In the genomic region with DNA sequence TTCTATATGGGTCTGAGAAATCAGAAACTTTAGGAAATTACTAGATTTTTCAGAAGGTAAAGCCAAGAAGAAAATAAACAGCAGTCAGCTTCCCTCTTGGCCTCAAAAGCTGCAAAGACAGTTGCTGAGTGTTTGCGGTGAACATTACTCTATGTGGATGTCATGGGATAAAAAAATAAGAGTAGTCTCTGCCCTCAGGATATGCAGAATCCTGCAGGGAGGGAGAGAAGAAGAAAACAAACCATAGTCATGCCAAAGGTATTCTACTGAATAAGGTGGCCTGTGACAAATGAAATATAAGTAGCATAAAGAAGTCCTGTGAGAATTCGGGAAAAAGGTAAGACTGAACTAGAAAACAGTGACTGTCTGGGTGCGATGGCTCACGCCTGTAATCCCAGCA, we compare ENCODE assay signal across 14 cellular contexts. TPM values are rescaled to one million over a fixed set of nuclear protein-coding genes. Genes with fewer than 3 reads are reported as not detected.
A peak's percentile ranks its signal among the peaks of the same experiment; 100 is the strongest.
DNase-seq lines count a peak whose midpoint lies in the region; ATAC-seq, FAIRE-seq and TF ChIP-seq lines count a peak whose summit lies in the region.
"Had no signal": no experiment of that assay in that cellular context is flagged by ENCODE, and none has a peak within 500 bp of the region (broad histone marks: within the 10 kb centered on the region; RNA-seq: fewer than 3 reads in every experiment).

No MANE protein-coding gene starts in this region.

- H3K36me3 Mint-ChIP-seq in natural killer cell: no peaks in the 10 kb centered on the region

- POLR2A ChIA-PET in RWPE1 (lab: Yijun Ruan, JAX; ENCODE audit: low non-redundant PET): no interaction called here

- H3K23ac ChIP-seq in neuronal stem cell (ENCODE audit: low read depth, low read length, poor library complexity): no peak overlapping the region

- H3K27ac Mint-ChIP-seq in natural killer cell: peak overlapping the region; percentile 90 to 93

- H3K18ac ChIP-seq in neuronal stem cell (ENCODE audit: low read length): no peak overlapping the region

- H3K4me3 Mint-ChIP-seq in natural killer cell: peak overlapping the region; percentile 84
- H3K4me3 Mint-ChIP-seq: brain had no signal

- H3K27ac ChIP-seq in GM23248 (peak overlapping the region; percentile 48), RWPE1 (peak overlapping the region; percentile 34), brain microvascular endothelial cell (peak overlapping the region; percentile 92), neuronal stem cell (replicated peaks; ENCODE audit: low read length) (no peak overlapping the region)
- H3K27ac ChIP-seq: SK-N-MC, thoracic aorta had no signal

- peaks cover 56% of the 10 kb centered on the region for H3F3A ChIP-seq in GM23248 (ENCODE audit: insufficient read depth)

- H2BK12ac ChIP-seq in neuronal stem cell (ENCODE audit: low read length): no peak overlapping the region

- H3K9me3 Mint-ChIP-seq in natural killer cell: peaks cover 0 to 2% of the 10 kb centered on the region in 2 donors

- H4K91ac ChIP-seq in neuronal stem cell (ENCODE audit: low read depth, low read length, poor library complexity): no peak overlapping the region

- H3K27me3 Mint-ChIP-seq in natural killer cell (ENCODE audit: low read depth in 2 of 2): no peaks in the 10 kb centered on the region
- H3K27me3 Mint-ChIP-seq: brain had no signal

- H2BK120ac ChIP-seq in neuronal stem cell (ENCODE audit: low read depth, low read length): no peak overlapping the region

- no peak for ATAC-seq in natural killer cell

- peaks cover 46 to 48% of the 10 kb centered on the region in 2 donors for H3K4me1 Mint-ChIP-seq in natural killer cell
- H3K4me1 Mint-ChIP-seq: brain had no signal

- H3K4ac ChIP-seq in neuronal stem cell (ENCODE audit: low read length): no peak overlapping the region

- CTCF ChIA-PET in RWPE1 (lab: Yijun Ruan, JAX): no interaction called here

- H3K4me3 ChIP-seq in GM23248 (no peak overlapping the region), brain microvascular endothelial cell (ENCODE audit: low read depth, low read length) (no peak overlapping the region), neuronal stem cell (ENCODE audit: low read length in 2 of 2) (no peak overlapping the region)
- H3K4me3 ChIP-seq: SK-N-MC, thoracic aorta had no signal

- no peak overlapping the region for H3K14ac ChIP-seq in neuronal stem cell (ENCODE audit: low read length)

- WGBS in GM23248 (ENCODE audit: low coverage in 1 of 2, low lambda C conversion rate in 2 of 2, missing lambda C conversion rate in 2 of 2), 2 experiments: 95 to 99% methylated on average over 4 of the region's 4 CpGs
- no CpG with 5 or more reads among the region's 4 CpGs for WGBS in neuronal stem cell (ENCODE audit: extremely low coverage in 2 of 2, insufficient read length in 2 of 2, insufficient replicate concordance in 1 of 2), 2 donors

- no peak for FAIRE-seq in urothelium cell line (lab: Jason Lieb, UNC)

- H2AFZ ChIP-seq in GM23248: no peak overlapping the region
- H2AFZ ChIP-seq in neuronal stem cell (ENCODE audit: low read length): no peak overlapping the region

- H3K27me3 ChIP-seq in GM23248 (replicated peaks; ENCODE audit: insufficient read depth) (no peaks in the 10 kb centered on the region), brain microvascular endothelial cell (replicated peaks) (no peaks in the 10 kb centered on the region), neuronal stem cell (ENCODE audit: control insufficient read depth in 3 of 3, insufficient read depth in 3 of 3, low read depth in 1 of 3, low read length in 3 of 3) (no peaks in the 10 kb centered on the region)

- H4K20me1 ChIP-seq in GM23248 (ENCODE audit: insufficient read depth): no peaks in the 10 kb centered on the region; the same call in 1 of the 2 replicates

- no peak overlapping the region for H2AK5ac ChIP-seq in neuronal stem cell (ENCODE audit: low read depth, low read length)

- no peaks in the 10 kb centered on the region for H3K9me2 ChIP-seq in GM23248 (ENCODE audit: insufficient read depth)

- peaks cover 73% of the 10 kb centered on the region for H3K79me2 ChIP-seq in GM23248 (ENCODE audit: insufficient read depth)

- no peak overlapping the region for H2BK5ac ChIP-seq in neuronal stem cell (ENCODE audit: low read length)

- peak; percentile 58 for DNase-seq in GM23248
- no peak for DNase-seq in RWPE1 (ENCODE audit: low spot score)
- peak; percentile 73 for DNase-seq in brain microvascular endothelial cell
- DNase-seq in natural killer cell: no peak
- DNase-seq in urothelium cell line (ENCODE audit: low spot score): no peak
- no peak for DNase-seq in neuronal stem cell (ENCODE audit: low spot score)
- no peak for DNase-seq in ureter (ENCODE audit: low spot score)
- DNase-seq: activated CD4-positive, alpha-beta T cell treated with anti-CD3 and anti-CD28 coated beads, Interleukin-2, amount 50 U/mL, for 4 hours; COR-L47; midbrain; NCI-H748 treated with DMSO at 0.1 percent for 48 hours had no signal

- TF ChIP-seq CTCF in RWPE1 (conservative IDR thresholded peaks at IDR 0.05; ENCODE audit: low read depth) (no peak), brain microvascular endothelial cell (IDR thresholded peaks at IDR 0.05; ENCODE audit: low read depth, low read length, missing control alignments) (no peak), natural killer cell (IDR thresholded peaks at IDR 0.05) (no peak)

- in situ Hi-C loops in GM23248 (cut with MboI) (no loop called here), brain microvascular endothelial cell (cut with HindIII; ENCODE audit: low pct_ligation_motif_present, low sequenced_read_pairs) (no loop called here)

- H3K4me1 ChIP-seq in GM23248 (ENCODE audit: insufficient read depth) (peaks cover 16% of the 10 kb centered on the region), neuronal stem cell (ENCODE audit: control insufficient read depth in 2 of 2, insufficient read depth in 1 of 2, low read depth in 1 of 2, low read length in 2 of 2) (no peaks in the 10 kb centered on the region)

- H3K9ac ChIP-seq in GM23248 (peak overlapping the region; percentile 25; the same call in 1 of the 2 replicates), neuronal stem cell (ENCODE audit: low read depth, low read length, poor library complexity) (no peak overlapping the region)

- no peak overlapping the region for H4K8ac ChIP-seq in neuronal stem cell (ENCODE audit: low read depth, low read length)

- H3K9me3 ChIP-seq in GM23248 (ENCODE audit: low read depth) (no peaks in the 10 kb centered on the region), neuronal stem cell (replicated peaks in 1 of 2; ENCODE audit: control insufficient read depth in 2 of 2, insufficient read depth in 1 of 2, low read depth in 1 of 2, low read length in 2 of 2) (peaks cover 0 to 7% of the 10 kb centered on the region in 2 donors)
- H3K9me3 ChIP-seq: thoracic aorta had no signal

- no peaks in the 10 kb centered on the region for H3K79me1 ChIP-seq in neuronal stem cell (ENCODE audit: low read depth, low read length)

- peaks cover 61% of the 10 kb centered on the region for H3K36me3 ChIP-seq in GM23248 (ENCODE audit: low read depth)
- H3K36me3 ChIP-seq in brain microvascular endothelial cell (replicated peaks): peaks cover 50% of the 10 kb centered on the region
- peaks cover 13 to 93% of the 10 kb centered on the region in 2 donors for H3K36me3 ChIP-seq in neuronal stem cell (replicated peaks in 1 of 2; ENCODE audit: control insufficient read depth in 2 of 2, insufficient read depth in 2 of 2, low read length in 2 of 2)

- H2BK15ac ChIP-seq in neuronal stem cell (ENCODE audit: low read length): no peak overlapping the region

- H3K4me2 ChIP-seq in GM23248 (ENCODE audit: unreplicated experiment): no peak overlapping the region
- no peak overlapping the region for H3K4me2 ChIP-seq in neuronal stem cell (ENCODE audit: insufficient read depth, low read length, poor library complexity, severe bottlenecking)

- intact Hi-C loops in natural killer cell (cut with micrococcal nuclease): loop anchor here (10.0 kb wide), 1 partner anchor 173 kb away; no protein-coding TSS in a partner anchor

RNA-seq across cellular contexts. Expression of a gene that starts 19.0 kb away (rescaled TPM):
- 125 and 135 TPM in 2 replicates for total RNA-seq in GM23248 (2014; rRNA removed; shearing (Covaris generic))
- 179 and 185 TPM in 2 replicates for polyA plus RNA-seq in GM23248 (2016; fragmentation: Nextera tagmentation; extraction: Ambion mirVana)
- total RNA-seq in natural killer cell (100 to 1,000 TPM; 163 to 223 (median 197) TPM), ureter (205 TPM)
- polyA plus RNA-seq in neuronal stem cell (2013, experiment 1 of 2): 47.5 TPM
- polyA plus RNA-seq in neuronal stem cell (2013, experiment 2 of 2): 49.0 TPM

RNA-seq across cellular contexts. Expression of a gene that starts 19.3 kb away (rescaled TPM):
- total RNA-seq in GM23248 (2014; rRNA removed; shearing (Covaris generic)): 25.2 and 35.0 TPM in 2 replicates
- polyA plus RNA-seq in GM23248 (2016; fragmentation: Nextera tagmentation; extraction: Ambion mirVana): 12.1 and 15.7 TPM in 2 replicates
- total RNA-seq in natural killer cell (100 to 1,000 TPM in 1 of 3 donors, 10 to 100 TPM in 2; 84.5 to 114 (median 85.5) TPM), ureter (41.0 TPM)
- 23.3 TPM for polyA plus RNA-seq in neuronal stem cell (2013, experiment 1 of 2)
- polyA plus RNA-seq in neuronal stem cell (2013, experiment 2 of 2): 25.6 TPM

Comparison
In these comparisons a context has a peak if more than half of its experiments do, and no peak if none do; other contexts are left out.
1. DNase-seq: peak in GM23248 (single experiment) and brain microvascular endothelial cell (single experiment); none in RWPE1 (single experiment), natural killer cell (single experiment), urothelium cell line (single experiment), neuronal stem cell (single experiment) and ureter (single experiment).